In the genomic region with DNA sequence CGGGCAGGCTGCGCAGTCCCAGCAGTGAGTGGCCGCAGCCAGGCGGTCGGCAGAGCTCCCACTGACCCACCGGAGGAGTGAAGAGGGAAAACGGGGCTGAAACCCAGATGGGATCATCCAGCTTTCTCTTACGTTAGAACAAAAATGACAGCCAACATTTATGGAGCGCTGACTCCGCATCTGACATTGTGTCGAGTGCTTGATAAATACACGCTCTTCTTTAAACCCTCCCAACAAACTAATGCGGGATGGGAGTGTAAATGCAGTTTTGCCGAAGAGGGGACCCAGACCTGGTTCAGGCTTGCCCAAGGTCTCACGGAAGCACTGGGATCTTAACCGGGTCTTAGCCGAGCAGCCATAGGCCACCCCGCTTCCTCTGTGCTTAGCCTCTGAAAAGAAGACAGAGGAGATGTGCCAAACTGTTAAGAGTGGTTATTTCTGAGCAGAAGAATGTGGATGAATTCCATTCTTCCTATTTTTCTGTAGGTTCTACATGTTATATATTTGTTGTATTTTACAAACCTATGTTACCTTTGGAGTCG, we compare ENCODE assay signal across 8 cellular contexts. TPM values are rescaled to one million over a fixed set of nuclear protein-coding genes. Genes with fewer than 3 reads are reported as not detected.
DNase-seq lines count a peak whose midpoint lies in the region; ATAC-seq, FAIRE-seq and TF ChIP-seq lines count a peak whose summit lies in the region.

No MANE protein-coding gene starts in this region.

- peaks cover 0 to 71% (median 20%) of the 10 kb centered on the region in 11 experiments; a peak in 16 of 22 replicates for H4K20me1 ChIP-seq in BLaER1 treated with 17β-estradiol and CSF1 and Interleukin-3, amounts not matched to agents 10 nM and 100 nM
- H4K20me1 ChIP-seq in Karpas-422 (ENCODE audit: insufficient read depth, low read depth, low read length) (no peaks in the 10 kb centered on the region), endothelial cell of umbilical vein (replicated peaks; ENCODE audit: control insufficient read depth, extremely low read depth, insufficient read depth, low read length) (no peaks in the 10 kb centered on the region), neural cell (ENCODE audit: insufficient read depth) (no peaks in the 10 kb centered on the region)

- TF ChIP-seq CTCF in endothelial cell of umbilical vein (IDR thresholded peaks at IDR 0.05; ENCODE audit: extremely low read depth in 1 of 2, insufficient read depth in 1 of 2, low read depth in 1 of 2, low read length in 2 of 2) = no peak
- TF ChIP-seq CTCF in neural cell (IDR thresholded peaks at IDR 0.05; ENCODE audit: poor library complexity, severe bottlenecking) = no peak

- H3K27ac ChIP-seq in BLaER1 treated with 17β-estradiol and CSF1 and Interleukin-3, amounts not matched to agents 10 nM and 100 nM = peak overlapping the region in 2 of 11 experiments; percentile 40 to 81; a peak in 2 of 22 replicates
- no peak overlapping the region for H3K27ac ChIP-seq in Karpas-422 (ENCODE audit: low read length)
- no peak overlapping the region for H3K27ac ChIP-seq in endothelial cell of umbilical vein (ENCODE audit: insufficient read depth, low read depth, low read length)
- no peak overlapping the region for H3K27ac ChIP-seq in neural cell (ENCODE audit: low read length)

- H3K79me2 ChIP-seq in Karpas-422 (ENCODE audit: low read length) = no peaks in the 10 kb centered on the region
- H3K79me2 ChIP-seq in endothelial cell of umbilical vein (ENCODE audit: control insufficient read depth, insufficient read depth, low read length) = no peaks in the 10 kb centered on the region
- H3K79me2 ChIP-seq in neural cell (replicated peaks; ENCODE audit: insufficient read depth, low read length) = no peaks in the 10 kb centered on the region

- no peak for FAIRE-seq in endothelial cell of umbilical vein (lab: Jason Lieb, UNC)

- H3K4me1 ChIP-seq in BLaER1 treated with 17β-estradiol and CSF1 and Interleukin-3, amounts not matched to agents 10 nM and 100 nM = peaks cover 14 to 38% (median 27%) of the 10 kb centered on the region in 10 experiments
- H3K4me1 ChIP-seq in Karpas-422 (ENCODE audit: low read length) (peaks cover 47% of the 10 kb centered on the region), endothelial cell of umbilical vein (ENCODE audit: control insufficient read depth, extremely low read depth, insufficient read depth, low read length) (peaks cover 5% of the 10 kb centered on the region)

- no peaks in the 10 kb centered on the region for H3K9me2 ChIP-seq in Karpas-422 (replicated peaks; ENCODE audit: insufficient read depth, low read length)
- H3K9me2 ChIP-seq in neural cell (ENCODE audit: insufficient read depth, low read length) = no peaks in the 10 kb centered on the region

- H3K9me3 ChIP-seq in BLaER1 treated with 17β-estradiol and CSF1 and Interleukin-3, amounts not matched to agents 10 nM and 100 nM (replicated peaks in 1 of 11) = no peaks in the 10 kb centered on the region
- H3K9me3 ChIP-seq in Karpas-422 (ENCODE audit: low read length) (no peaks in the 10 kb centered on the region), endothelial cell of umbilical vein (replicated peaks; ENCODE audit: control insufficient read depth, insufficient read depth, low read length) (no peaks in the 10 kb centered on the region), neural cell (ENCODE audit: low read length) (no peaks in the 10 kb centered on the region)

- TF ChIP-seq RAD21 in neural cell (conservative IDR thresholded peaks at IDR 0.05) = no peak

- peak overlapping the region; percentile 87; the same call in 1 of the 2 replicates for H2AFZ ChIP-seq in Karpas-422 (ENCODE audit: low read length)
- H2AFZ ChIP-seq in endothelial cell of umbilical vein (ENCODE audit: low read depth, low read length) = peak overlapping the region; percentile 29
- no peak overlapping the region for H2AFZ ChIP-seq in neural cell (ENCODE audit: low read depth, low read length)

- H3K27me3 ChIP-seq in BLaER1 treated with 17β-estradiol and CSF1 and Interleukin-3, amounts not matched to agents 10 nM and 100 nM = peaks cover 98 to 100% (median 100%) of the 10 kb centered on the region in 11 experiments
- 0 out of 2 replicates have a peak, but pooled peaks cover 6% of the 10 kb centered on the region for H3K27me3 ChIP-seq in Karpas-422 (ENCODE audit: low read length)
- peaks cover 71 to 87% of the 10 kb centered on the region in 2 experiments for H3K27me3 ChIP-seq in endothelial cell of umbilical vein (ENCODE audit: control insufficient read depth in 2 of 2, insufficient read depth in 2 of 2, low read length in 2 of 2)
- peaks cover 64% of the 10 kb centered on the region for H3K27me3 ChIP-seq in neural cell (ENCODE audit: insufficient read depth, low read depth, low read length)

- dilution Hi-C loops in endothelial cell of umbilical vein (cut with MboI; ENCODE audit: extremely low pct_ligation_motif_present, low sequenced_read_pairs) = no loop called here

- DNase-seq in Karpas-422 (no peak), endothelial cell of umbilical vein (ENCODE audit: low read depth, low spot score) (peak; percentile 6), NCI-H69 (lab: John Stamatoyannopoulos, UW) (no peak), GDM1 (lab: John Stamatoyannopoulos, UW) (no peak), nucleus accumbens (lab: John Stamatoyannopoulos, UW) (no peak)

- H3K4me2 ChIP-seq in BLaER1 treated with 17β-estradiol and CSF1 and Interleukin-3, amounts not matched to agents 10 nM and 100 nM = peak overlapping the region; percentile 89 to 98 (median 96)
- H3K4me2 ChIP-seq in Karpas-422 (ENCODE audit: low read depth, low read length, poor library complexity, severe bottlenecking) (peak overlapping the region; percentile 83), endothelial cell of umbilical vein (ENCODE audit: insufficient read depth, low read length) (no peak overlapping the region), neural cell (ENCODE audit: low read length) (no peak overlapping the region)

- no peak for ATAC-seq in GM19467 (IDR thresholded peaks at IDR 0.05; ENCODE audit: unreplicated experiment)

- peak overlapping the region; percentile 29 to 73 (median 60); a peak in 19 of 20 replicates for H3K4me3 ChIP-seq in BLaER1 treated with 17β-estradiol and CSF1 and Interleukin-3, amounts not matched to agents 10 nM and 100 nM
- H3K4me3 ChIP-seq in Karpas-422 (ENCODE audit: low read length) = peak overlapping the region; percentile 71
- no peak overlapping the region for H3K4me3 ChIP-seq in endothelial cell of umbilical vein (replicated peaks in 1 of 3; ENCODE audit: insufficient read depth in 1 of 3, low read depth in 1 of 3, low read length in 3 of 3)
- H3K4me3 ChIP-seq in neural cell (ENCODE audit: low read length) = peak overlapping the region; percentile 58

- TF ChIP-seq POLR2A in endothelial cell of umbilical vein (IDR thresholded peaks at IDR 0.05; ENCODE audit: low read depth, low read length) = no peak

- TF ChIP-seq EP300 in neural cell (conservative IDR thresholded peaks at IDR 0.05; ENCODE audit: poor library complexity, severe bottlenecking) = no peak

- H3K9ac ChIP-seq in BLaER1 treated with 17β-estradiol and CSF1 and Interleukin-3, amounts not matched to agents 10 nM and 100 nM = peak overlapping the region; percentile 26 to 83 (median 59); a peak in 13 of 22 replicates
- H3K9ac ChIP-seq in Karpas-422 (ENCODE audit: low read length) (peak overlapping the region; percentile 76), endothelial cell of umbilical vein (replicated peaks; ENCODE audit: extremely low read depth, insufficient read depth, low read length) (no peak overlapping the region), neural cell (ENCODE audit: low read length) (no peak overlapping the region)

- CTCF ChIA-PET in endothelial cell of umbilical vein (lab: Charles Lee) = interaction anchor here (3.0 kb wide), 1 partner anchor 121 kb away, joined by 13 read pairs; no protein-coding TSS in a partner anchor

- BruUV-seq in endothelial cell of umbilical vein (replicated peaks; lab: Mats Ljungman, UMichigan) = no TSS peak

- no peaks in the 10 kb centered on the region for H3K36me3 ChIP-seq in BLaER1 treated with 17β-estradiol and CSF1 and Interleukin-3, amounts not matched to agents 10 nM and 100 nM
- H3K36me3 ChIP-seq in Karpas-422 (ENCODE audit: insufficient read depth, low read length) (no peaks in the 10 kb centered on the region), endothelial cell of umbilical vein (ENCODE audit: control insufficient read depth in 2 of 2, extremely low read depth in 1 of 2, insufficient read depth in 2 of 2, low read length in 2 of 2) (no peaks in the 10 kb centered on the region), neural cell (ENCODE audit: insufficient read depth, low read length) (no peaks in the 10 kb centered on the region)

- no peaks in the 10 kb centered on the region for H3K9me1 ChIP-seq in endothelial cell of umbilical vein (replicated peaks; ENCODE audit: control insufficient read depth, extremely low read depth, insufficient read depth, low read length)

- POLR2A ChIA-PET in endothelial cell of umbilical vein (lab: Charles Lee) = no interaction called here

- intact Hi-C loops in endothelial cell of umbilical vein (cut with micrococcal nuclease) = no loop called here

- H3F3A ChIP-seq in neural cell (ENCODE audit: insufficient read depth, low read length, poor library complexity, severe bottlenecking) = no peaks in the 10 kb centered on the region

TF ChIP-seq in endothelial cell of umbilical vein, 7 proteins besides CTCF, POLR2A, EP300 and RAD21:
- peak; percentile 94 for TF ChIP-seq EZH2 (IDR thresholded peaks at IDR 0.05; ENCODE audit: borderline replicate concordance, low read depth, low read length, severe bottlenecking)
- no peak for TF ChIP-seq GATA2 (IDR thresholded peaks at IDR 0.05; ENCODE audit: insufficient read depth, insufficient read length, low read depth, low read length)

TF ChIP-seq in neural cell, 6 proteins besides CTCF, POLR2A, EP300 and RAD21:
- TF ChIP-seq SMC3 (conservative IDR thresholded peaks at IDR 0.05; ENCODE audit: poor library complexity) (no peak), EZH2 (IDR thresholded peaks at IDR 0.05; ENCODE audit: borderline replicate concordance, insufficient read depth, low read length, poor library complexity, severe bottlenecking) (no peak), TAF1 (IDR thresholded peaks at IDR 0.05; ENCODE audit: low read depth) (no peak)

RNA-seq across cellular contexts. Expression of gene GRHL3, which starts 3.5 kb away (rescaled TPM):
- not detected in 2 replicates for total RNA-seq in Karpas-422 (2014; rRNA removed; shearing (Covaris generic); ENCODE audit: low replicate concordance)
- total RNA-seq in endothelial cell of umbilical vein = not detected in 2 replicates
- polyA plus RNA-seq in endothelial cell of umbilical vein (not detected in 2 replicates), neural cell (not detected in 2 replicates)
- polyA plus RNA-seq in endothelial cell of umbilical vein (2011; cell fraction: cytosol; rRNA removed) = not detected in 2 replicates
- polyA plus RNA-seq in endothelial cell of umbilical vein (2011; cell fraction: nucleus; rRNA removed) = not detected in 2 replicates
- not detected in 2 replicates for polyA plus RNA-seq in endothelial cell of umbilical vein (2012)
- polyA minus RNA-seq in endothelial cell of umbilical vein (not detected in 2 replicates), neural cell (not detected in 2 replicates)
- not detected for polyA minus RNA-seq in endothelial cell of umbilical vein (2011; cell fraction: cytosol; rRNA and poly(A)+ RNA removed)
- not detected in 2 replicates for polyA minus RNA-seq in endothelial cell of umbilical vein (2011; cell fraction: nucleus; rRNA and poly(A)+ RNA removed)

Comparison
In these comparisons a context has a peak if more than half of its experiments do, and no peak if none do; other contexts are left out.
1. H3K4me2 ChIP-seq: peak in BLaER1 treated with 17β-estradiol and CSF1 and Interleukin-3, amounts not matched to agents 10 nM and 100 nM (11 of 11) and Karpas-422 (single experiment); none in endothelial cell of umbilical vein (single experiment) and neural cell (single experiment).
2. H3K4me3 ChIP-seq: peak in BLaER1 treated with 17β-estradiol and CSF1 and Interleukin-3, amounts not matched to agents 10 nM and 100 nM (10 of 10), Karpas-422 (single experiment) and neural cell (single experiment); none in endothelial cell of umbilical vein (0 of 3).
3. H3K9ac ChIP-seq: peak in BLaER1 treated with 17β-estradiol and CSF1 and Interleukin-3, amounts not matched to agents 10 nM and 100 nM (11 of 11) and Karpas-422 (single experiment); none in endothelial cell of umbilical vein (single experiment) and neural cell (single experiment).